In genomic region chr12:132492951-132493350, GRCh38 we compare ENCODE assay signal across 12 cellular contexts. TPM values are rescaled to one million over a fixed set of nuclear protein-coding genes. Genes with fewer than 3 reads are reported as not detected.
DNase-seq lines count a peak whose midpoint lies in the region; ATAC-seq lines count a peak whose summit lies in the region.
"Had no signal": no experiment of that assay in that cellular context is flagged by ENCODE, and none has a peak within 500 bp of the region (broad histone marks: within the 10 kb centered on the region; RNA-seq: fewer than 3 reads in every experiment).

No MANE protein-coding gene starts in this region.

- no peaks in the 10 kb centered on the region for H3K9me3 Mint-ChIP-seq in activated CD4-positive, alpha-beta T cell treated with anti-CD3 and anti-CD28 coated beads, Interleukin-2, amount 10 ng/mL, durations not matched to agents 7 days and 5 days
- no peaks in the 10 kb centered on the region for H3K9me3 Mint-ChIP-seq in immature natural killer cell
- no peaks in the 10 kb centered on the region for H3K9me3 Mint-ChIP-seq in stimulated activated memory B cell treated with anti-CD40 and anti-IgM and Interleukin-4, amounts not matched to agents 10 μg/mL and 1 μg/mL and 100 μg/mL, for 72 hours

- no peak overlapping the region for H3K27ac Mint-ChIP-seq in activated CD4-positive, alpha-beta T cell treated with anti-CD3 and anti-CD28 coated beads, Interleukin-2, amount 10 ng/mL, durations not matched to agents 7 days and 5 days
- H3K27ac Mint-ChIP-seq in T-helper 17 cell (peak overlapping the region; percentile 94), immature natural killer cell (peak overlapping the region in 4 of 6 donors; percentile 53 to 92 (median 73))
- H3K27ac Mint-ChIP-seq in stimulated activated memory B cell treated with anti-CD40 and anti-IgM and Interleukin-4, amounts not matched to agents 10 μg/mL and 1 μg/mL and 100 μg/mL, for 72 hours = peak overlapping the region; percentile 83

- DNase-seq in activated CD4-positive, alpha-beta T cell treated with anti-CD3 and anti-CD28 coated beads, Interleukin-2, amount 10 ng/mL, durations not matched to agents 7 days and 5 days = no peak
- DNase-seq in activated CD4-positive, alpha-beta T cell treated with anti-CD3 and anti-CD28 coated beads, Interleukin-2, amount 50 U/mL, for 48 hours = no peak
- no peak for DNase-seq in T-helper 17 cell
- no peak for DNase-seq in immature natural killer cell
- DNase-seq in NCI-H2196 treated with DMSO at 0.1 percent for 48 hours (lab: John Stamatoyannopoulos, UW; ENCODE audit: unreplicated experiment) = no peak
- DNase-seq in NCI-H1694 treated with DMSO at 0.1 percent for 48 hours (lab: John Stamatoyannopoulos, UW) = no peak
- DNase-seq in COR-L47 (lab: John Stamatoyannopoulos, UW) = no peak
- DNase-seq: NCI-H1092 treated with DMSO at 0.1 percent for 48 hours, NCI-H510A, tibial artery had no signal

- peaks cover 39% of the 10 kb centered on the region for H3K4me1 Mint-ChIP-seq in activated CD4-positive, alpha-beta T cell treated with anti-CD3 and anti-CD28 coated beads, Interleukin-2, amount 10 ng/mL, durations not matched to agents 7 days and 5 days
- H3K4me1 Mint-ChIP-seq in T-helper 17 cell (peaks cover 50% of the 10 kb centered on the region), immature natural killer cell (peaks cover 57 to 62% of the 10 kb centered on the region in 2 donors)
- H3K4me1 Mint-ChIP-seq in stimulated activated memory B cell treated with anti-CD40 and anti-IgM and Interleukin-4, amounts not matched to agents 10 μg/mL and 1 μg/mL and 100 μg/mL, for 72 hours = peaks cover 78% of the 10 kb centered on the region

- POLR2A ChIA-PET in activated CD4-positive, alpha-beta T cell treated with anti-CD3 and anti-CD28 coated beads, Interleukin-2, amount 10 ng/mL, durations not matched to agents 7 days and 5 days (lab: Charles Lee) = no interaction called here

- peaks cover 8% of the 10 kb centered on the region for H3K36me3 Mint-ChIP-seq in activated CD4-positive, alpha-beta T cell treated with anti-CD3 and anti-CD28 coated beads, Interleukin-2, amount 10 ng/mL, durations not matched to agents 7 days and 5 days (ENCODE audit: low read depth)
- H3K36me3 Mint-ChIP-seq in T-helper 17 cell (ENCODE audit: low read depth) = no peaks in the 10 kb centered on the region
- no peaks in the 10 kb centered on the region for H3K36me3 Mint-ChIP-seq in immature natural killer cell
- peaks cover 22% of the 10 kb centered on the region for H3K36me3 Mint-ChIP-seq in stimulated activated memory B cell treated with anti-CD40 and anti-IgM and Interleukin-4, amounts not matched to agents 10 μg/mL and 1 μg/mL and 100 μg/mL, for 72 hours

- no peaks in the 10 kb centered on the region for H3K9me3 ChIP-seq in T-helper 17 cell (ENCODE audit: control insufficient read depth, low read length, poor library complexity, severe bottlenecking)
- H3K9me3 ChIP-seq: tibial artery had no signal

- ATAC-seq in T-helper 17 cell = no peak
- ATAC-seq in stimulated activated memory B cell treated with anti-CD40 and anti-IgM and Interleukin-4, amounts not matched to agents 10 μg/mL and 1 μg/mL and 100 μg/mL, for 72 hours = no peak
- ATAC-seq: Right ventricle myocardium inferior had no signal

- peak overlapping the region; percentile 85 for H3K4me3 Mint-ChIP-seq in activated CD4-positive, alpha-beta T cell treated with anti-CD3 and anti-CD28 coated beads, Interleukin-2, amount 10 ng/mL, durations not matched to agents 7 days and 5 days
- H3K4me3 Mint-ChIP-seq in T-helper 17 cell = peak overlapping the region; percentile 95
- H3K4me3 Mint-ChIP-seq in immature natural killer cell = peak overlapping the region; percentile 59 to 88 (median 80)
- peak overlapping the region; percentile 83 for H3K4me3 Mint-ChIP-seq in stimulated activated memory B cell treated with anti-CD40 and anti-IgM and Interleukin-4, amounts not matched to agents 10 μg/mL and 1 μg/mL and 100 μg/mL, for 72 hours

- H3K27me3 Mint-ChIP-seq in activated CD4-positive, alpha-beta T cell treated with anti-CD3 and anti-CD28 coated beads, Interleukin-2, amount 10 ng/mL, durations not matched to agents 7 days and 5 days = no peaks in the 10 kb centered on the region
- H3K27me3 Mint-ChIP-seq in T-helper 17 cell (no peaks in the 10 kb centered on the region), immature natural killer cell (ENCODE audit: low read depth in 3 of 3) (peaks cover 16 to 26% (median 17%) of the 10 kb centered on the region in 3 donors)
- H3K27me3 Mint-ChIP-seq in stimulated activated memory B cell treated with anti-CD40 and anti-IgM and Interleukin-4, amounts not matched to agents 10 μg/mL and 1 μg/mL and 100 μg/mL, for 72 hours = no peaks in the 10 kb centered on the region

- CTCF ChIA-PET in activated CD4-positive, alpha-beta T cell treated with anti-CD3 and anti-CD28 coated beads, Interleukin-2, amount 10 ng/mL, durations not matched to agents 7 days and 5 days (lab: Charles Lee) = interaction anchor here (1.1 kb wide), 1 partner anchor 23 kb away, joined by 3 read pairs; no protein-coding TSS in a partner anchor

RNA-seq across cellular contexts. Expression of gene FBRSL1, which starts 3.0 kb away (rescaled TPM):
- 10 to 100 TPM; 49.8 to 51.1 TPM for total RNA-seq in activated CD4-positive, alpha-beta T cell treated with anti-CD3 and anti-CD28 coated beads, Interleukin-2, amount 10 ng/mL, durations not matched to agents 7 days and 5 days
- total RNA-seq in T-helper 17 cell = 10 to 100 TPM; 79.3 to 86.3 TPM
- under 1 TPM in 2 of 3 donors, not detected in 1; 0.54 to 0.63 TPM for polyA plus RNA-seq in immature natural killer cell
